ENCODE assay signal across 12 cellular contexts in the genomic region with DNA sequence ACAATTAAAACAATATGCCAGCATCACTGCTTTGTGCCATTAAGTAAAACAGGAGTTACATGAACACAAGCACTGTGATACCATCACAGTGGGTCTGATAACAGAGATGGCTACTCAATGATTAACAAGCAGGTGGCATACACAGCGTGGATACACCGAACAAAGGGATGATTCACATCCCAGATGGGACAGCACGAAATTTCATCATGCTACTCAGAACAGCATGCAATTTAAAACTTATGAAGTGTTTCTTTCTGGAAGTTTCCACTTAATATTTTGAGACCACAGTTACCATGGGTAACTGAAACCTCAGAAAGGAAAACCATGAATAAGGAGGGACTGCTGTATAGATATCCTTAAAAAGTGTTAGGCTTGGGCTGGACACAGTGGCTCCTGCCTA. TPM values are rescaled to one million over a fixed set of nuclear protein-coding genes. Genes with fewer than 3 reads are reported as not detected.
DNase-seq lines count a peak whose midpoint lies in the region; ATAC-seq and TF ChIP-seq lines count a peak whose summit lies in the region.
"Had no signal": no experiment of that assay in that cellular context is flagged by ENCODE, and none has a peak within 500 bp of the region (broad histone marks: within the 10 kb centered on the region; RNA-seq: fewer than 3 reads in every experiment).

No MANE protein-coding gene starts in this region.

- H3K4me3 ChIP-seq in tibial artery = no peak overlapping the region
- H3K4me3 ChIP-seq: PC-9 had no signal

- peak; percentile 81 for ATAC-seq in foreskin keratinocyte

- H3K36me3 ChIP-seq in tibial artery = peaks cover 44 to 94% (median 60%) of the 10 kb centered on the region in 3 donors

- H3K27ac ChIP-seq in angular gyrus (ENCODE audit: low read depth, low read length) (peak overlapping the region; percentile 66), foreskin keratinocyte (no peak overlapping the region), tibial artery (no peak overlapping the region)
- H3K27ac ChIP-seq: PC-9 had no signal

- H3K27ac Mint-ChIP-seq in activated T-cell treated with anti-CD3 and anti-CD28 coated beads, Interleukin-2, amount 50 U/mL, for 24 hours = peak overlapping the region; percentile 33

- no peak for DNase-seq in activated T-cell treated with anti-CD3 and anti-CD28 coated beads, Interleukin-2, amount 50 U/mL, for 24 hours
- no peak for DNase-seq in activated T-cell treated with anti-CD3 and anti-CD28 coated beads, Interleukin-2, amount 50 U/mL, for 1 hour
- peak; percentile 47 to 69 for DNase-seq in foreskin keratinocyte
- DNase-seq in stromal cell of bone marrow (ENCODE audit: low read depth) = peak; percentile 25
- DNase-seq in NCI-H187 (lab: John Stamatoyannopoulos, UW) = no peak
- no peak for DNase-seq in NCI-H345 (lab: John Stamatoyannopoulos, UW)
- DNase-seq in tibial artery = no peak
- DNase-seq: naive B cell, NCI-H2107, PC-9, T-helper 9 cell had no signal

- H3K4me3 Mint-ChIP-seq in activated T-cell treated with anti-CD3 and anti-CD28 coated beads, Interleukin-2, amount 50 U/mL, for 24 hours = no peak overlapping the region
- H3K4me3 Mint-ChIP-seq: naive B cell had no signal

- no peaks in the 10 kb centered on the region for H3K9me3 Mint-ChIP-seq in activated T-cell treated with anti-CD3 and anti-CD28 coated beads, Interleukin-2, amount 50 U/mL, for 24 hours
- H3K9me3 Mint-ChIP-seq: naive B cell had no signal

- peaks cover 85% of the 10 kb centered on the region for H3K36me3 Mint-ChIP-seq in activated T-cell treated with anti-CD3 and anti-CD28 coated beads, Interleukin-2, amount 50 U/mL, for 24 hours (ENCODE audit: low read depth)

- H3K27me3 Mint-ChIP-seq in activated T-cell treated with anti-CD3 and anti-CD28 coated beads, Interleukin-2, amount 50 U/mL, for 24 hours = no peaks in the 10 kb centered on the region
- H3K27me3 Mint-ChIP-seq: naive B cell had no signal

- H3K4me1 Mint-ChIP-seq in activated T-cell treated with anti-CD3 and anti-CD28 coated beads, Interleukin-2, amount 50 U/mL, for 24 hours (ENCODE audit: low read depth) = peaks cover 1% of the 10 kb centered on the region

- H3K27me3 ChIP-seq in foreskin keratinocyte (no peaks in the 10 kb centered on the region), tibial artery (no peaks in the 10 kb centered on the region)

- intact Hi-C loops in tibial artery (cut with DNase I; ENCODE audit: low total_unique reads) = no loop called here

- TF ChIP-seq CTCF in foreskin keratinocyte (conservative IDR thresholded peaks at IDR 0.05) (peak; percentile 23), tibial artery (IDR thresholded peaks at IDR 0.05) (no peak)

- no peaks in the 10 kb centered on the region for H3K9me3 ChIP-seq in tibial artery

- no peaks in the 10 kb centered on the region for H3K4me1 ChIP-seq in foreskin keratinocyte
- no peaks in the 10 kb centered on the region for H3K4me1 ChIP-seq in tibial artery

RNA-seq across cellular contexts. Expression of a gene that starts 44.5 kb away (rescaled TPM):
- total RNA-seq in foreskin keratinocyte = 6.5 and 7.5 TPM in 2 replicates
- 2.5 and 2.6 TPM in 2 replicates for polyA plus RNA-seq in foreskin keratinocyte

RNA-seq across cellular contexts. Expression of a gene that starts 55.3 kb away (rescaled TPM):
- total RNA-seq in foreskin keratinocyte = 35.8 and 40.5 TPM in 2 replicates
- polyA plus RNA-seq in foreskin keratinocyte = 21.9 and 27.2 TPM in 2 replicates

Comparison
In these comparisons a context has a peak if more than half of its experiments do, and no peak if none do; other contexts are left out.
1. DNase-seq: peak in foreskin keratinocyte (2 of 2) and stromal cell of bone marrow (single experiment); none in activated T-cell treated with anti-CD3 and anti-CD28 coated beads, Interleukin-2, amount 50 U/mL, for 24 hours (single experiment), activated T-cell treated with anti-CD3 and anti-CD28 coated beads, Interleukin-2, amount 50 U/mL, for 1 hour (single experiment), NCI-H187 (0 of 2), NCI-H345 (single experiment) and tibial artery (0 of 2).